27 cellular contexts compared by ENCODE assay signal in genomic region chr18:23172981-23173380, GRCh38.
"Had no signal": no experiment of that assay in that cellular context is flagged by ENCODE, and none has a peak within 500 bp of the region (broad histone marks: within the 10 kb centered on the region; RNA-seq: fewer than 3 reads in every experiment).

No MANE protein-coding gene starts in this region.

- H3K36me3 ChIP-seq: heart right ventricle, left lung, neutrophil, pancreas, prostate gland, right atrium auricular region, tibial artery, upper lobe of left lung had no signal

- ATAC-seq: foreskin keratinocyte; heart right ventricle; left cardiac atrium; left lung; mucosa of descending colon; natural killer cell treated with Interleukin-12 subunit alpha and Interleukin-12 subunit beta and Interleukin-15 and Interleukin-18, amount 100 ng/mL, for 72 hours; pancreas; stimulated activated memory B cell treated with anti-CD40 and anti-IgM and Interleukin-4, amounts not matched to agents 10 μg/mL and 1 μg/mL and 100 μg/mL, for 72 hours; stimulated activated naive CD8-positive, alpha-beta T cell treated with anti-CD3 and anti-CD28 coated beads, Interleukin-15, Interleukin-2, amounts not matched to agents 100 U/mL and 50 U/mL, for 24 hours had no signal

- H3K27me3 ChIP-seq: heart right ventricle, left lung, neutrophil, pancreas, right atrium auricular region, testis, tibial artery, upper lobe of left lung had no signal

- DNase-seq: dermis blood vessel endothelial cell; effector memory CD4-positive, alpha-beta T cell; foreskin keratinocyte; glutamatergic neuron; heart right ventricle; hippocampal formation; left cardiac atrium; left lung; mesenchymal stem cell; mucosa of descending colon; naive B cell; pancreas; stimulated activated CD4-positive, alpha-beta T cell treated with anti-CD3 and anti-CD28 coated beads, Interleukin-4, amount 100 ng/mL, for 4 hours; stimulated activated naive CD8-positive, alpha-beta T cell treated with anti-CD3 and anti-CD28 coated beads, Interleukin-15, Interleukin-2, amounts not matched to agents 100 U/mL and 50 U/mL, for 24 hours; substantia nigra; testis; tibial artery; upper lobe of left lung had no signal

- H3K4me3 ChIP-seq: coronary artery, heart right ventricle, left lung, mucosa of descending colon, pancreas, prostate gland, right atrium auricular region, testis, tibial artery, upper lobe of left lung had no signal

- FAIRE-seq: endometrium, islet of Langerhans, pancreas, urothelium cell line had no signal

- H3K9me3 ChIP-seq: heart right ventricle, left lung, mucosa of descending colon, neutrophil, pancreas, prostate gland, right atrium auricular region, testis, tibial artery, upper lobe of left lung had no signal

- H3K4me1 ChIP-seq: foreskin keratinocyte, prostate gland, right atrium auricular region, testis had no signal

- H3K27ac ChIP-seq: coronary artery, foreskin keratinocyte, heart right ventricle, left lung, neutrophil, pancreas, prostate gland, right atrium auricular region, testis, tibial artery, upper lobe of left lung had no signal
